In genomic region chr22:28106601-28107000, GRCh38 we compare ENCODE assay signal across 35 cellular contexts.
"Had no signal": no experiment of that assay in that cellular context is flagged by ENCODE, and none has a peak within 500 bp of the region (broad histone marks: within the 10 kb centered on the region; RNA-seq: fewer than 3 reads in every experiment).

No MANE protein-coding gene starts in this region.

- H3K27me3 ChIP-seq: adrenal gland, body of pancreas, brain microvascular endothelial cell, breast epithelium had no signal

- H3K36me3 Mint-ChIP-seq: activated CD4-positive, alpha-beta memory T cell treated with anti-CD3 and anti-CD28 coated beads for 36 hours; activated naive CD4-positive, alpha-beta T cell treated with anti-CD3 and anti-CD28 coated beads, Interleukin-2, amount 50 U/mL, for 72 hours; activated naive CD8-positive, alpha-beta T cell treated with anti-CD3 and anti-CD28 coated beads for 36 hours had no signal

- H3K36me3 ChIP-seq: brain microvascular endothelial cell, breast epithelium had no signal

- H3K9me3 ChIP-seq: adrenal gland, body of pancreas, breast epithelium had no signal

- H3K4me1 Mint-ChIP-seq: activated B cell treated with CpG ODN at 0.5 μM for 24 hours; activated CD4-positive, alpha-beta T cell treated with anti-CD3 and anti-CD28 coated beads, Interleukin-2, amount 10 ng/mL, durations not matched to agents 24 days and 14 days; activated naive CD8-positive, alpha-beta T cell treated with anti-CD3 and anti-CD28 coated beads for 36 hours; activated T-helper 17 cell treated with anti-CD3 and anti-CD28 coated beads, Interleukin-2, amount 50 U/mL, for 72 hours; central memory CD8-positive, alpha-beta T cell had no signal

- H3K9me3 Mint-ChIP-seq: activated B cell treated with CpG ODN at 0.5 μM for 24 hours; activated CD4-positive, alpha-beta memory T cell treated with anti-CD3 and anti-CD28 coated beads for 36 hours; activated CD4-positive, alpha-beta T cell treated with anti-CD3 and anti-CD28 coated beads, Interleukin-2, amount 10 ng/mL, durations not matched to agents 24 days and 14 days; activated CD8-positive, alpha-beta T cell treated with anti-CD3 and anti-CD28 coated beads for 36 hours; activated naive CD4-positive, alpha-beta T cell treated with anti-CD3 and anti-CD28 coated beads for 36 hours; activated naive CD4-positive, alpha-beta T cell treated with anti-CD3 and anti-CD28 coated beads, Interleukin-2, amount 50 U/mL, for 72 hours; activated naive CD8-positive, alpha-beta T cell treated with anti-CD3 and anti-CD28 coated beads for 36 hours; activated T-cell treated with anti-CD3 and anti-CD28 coated beads, Interleukin-2, amount 50 U/mL, for 4 hours; activated T-cell treated with anti-CD3 and anti-CD28 coated beads, Interleukin-2, amount 50 U/mL, for 72 hours; activated T-helper 1 cell treated with anti-CD3 and anti-CD28 coated beads, Interleukin-12 subunit alpha, Interleukin-12 subunit beta, Interleukin-2, Interleukin-4 antibody, amounts not matched to agents 30 ng/mL and 10 ng/mL and 1 ng/mL, durations not matched to agents 14 hours and 24 hours and 36 hours; activated T-helper 17 cell treated with anti-CD3 and anti-CD28 coated beads, Interleukin-2, amount 50 U/mL, for 72 hours; central memory CD8-positive, alpha-beta T cell; T-helper 1 cell treated with Interleukin-12 subunit alpha and Interleukin-12 subunit beta and Interleukin-4 antibody, amounts not matched to agents 30 μg/mL and 1 μg/mL, for 36 hours; T-helper 2 cell treated with Interferon-gamma antibody and Interleukin-4, amounts not matched to agents 5 μg/mL and 100 μg/mL, for 36 hours had no signal

- H3K27me3 Mint-ChIP-seq: activated B cell treated with CpG ODN at 0.5 μM for 24 hours; activated CD4-positive, alpha-beta memory T cell treated with anti-CD3 and anti-CD28 coated beads for 36 hours; activated CD8-positive, alpha-beta T cell treated with anti-CD3 and anti-CD28 coated beads for 36 hours; activated naive CD8-positive, alpha-beta T cell treated with anti-CD3 and anti-CD28 coated beads for 36 hours; activated T-helper 17 cell treated with anti-CD3 and anti-CD28 coated beads, Interleukin-2, amount 50 U/mL, for 72 hours; central memory CD8-positive, alpha-beta T cell had no signal

- H3K4me3 ChIP-seq: adrenal gland, body of pancreas, breast epithelium had no signal

- DNase-seq: activated B cell treated with CpG ODN at 0.5 μM for 24 hours; activated CD4-positive, alpha-beta memory T cell treated with anti-CD3 and anti-CD28 coated beads for 36 hours; activated CD4-positive, alpha-beta T cell treated with anti-CD3 and anti-CD28 coated beads for 4 hours; activated CD4-positive, alpha-beta T cell treated with anti-CD3 and anti-CD28 coated beads, Interleukin-2, amount 10 ng/mL, durations not matched to agents 24 days and 14 days; activated CD4-positive, alpha-beta T cell treated with anti-CD3 and anti-CD28 coated beads, Interleukin-2, amount 50 U/mL, for 1 hour; activated CD4-positive, alpha-beta T cell treated with anti-CD3 and anti-CD28 coated beads, Interleukin-2, amount 50 U/mL, for 4 hours; activated CD4-positive, CD25-positive, alpha-beta regulatory T cell treated with anti-CD3 and anti-CD28 coated beads, Interleukin-2, amount 50 U/mL, for 72 hours; activated CD8-positive, alpha-beta memory T cell treated with anti-CD3 and anti-CD28 coated beads, Interleukin-2, amount 50 U/mL, for 4 hours; activated CD8-positive, alpha-beta T cell treated with anti-CD3 and anti-CD28 coated beads for 36 hours; activated effector memory CD4-positive, alpha-beta T cell treated with anti-CD3 and anti-CD28 coated beads, Interleukin-2, amount 50 U/mL, for 16 hours; activated gamma-delta T cell treated with Interleukin-2 at 50 U/mL for 16 hours; activated naive CD4-positive, alpha-beta T cell; activated naive CD4-positive, alpha-beta T cell treated with anti-CD3 and anti-CD28 coated beads for 36 hours; activated naive CD4-positive, alpha-beta T cell treated with anti-CD3 and anti-CD28 coated beads, Interleukin-2, amount 50 U/mL, for 16 hours; activated naive CD8-positive, alpha-beta T cell treated with anti-CD3 and anti-CD28 coated beads for 36 hours; activated T-cell treated with anti-CD3 and anti-CD28 coated beads for 4 hours; activated T-cell treated with anti-CD3 and anti-CD28 coated beads, Interleukin-2, amount 50 U/mL, for 1 hour; activated T-cell treated with anti-CD3 and anti-CD28 coated beads, Interleukin-2, amount 50 U/mL, for 4 hours; activated T-cell treated with anti-CD3 and anti-CD28 coated beads, Interleukin-2, amount 50 U/mL, for 72 hours; adrenal gland; amniotic stem cell; aorta; body of pancreas; brain microvascular endothelial cell; cerebellar nuclear complex; T-helper 2 cell; T-helper 9 cell had no signal

- H3K27ac ChIP-seq: adrenal gland, body of pancreas, brain microvascular endothelial cell, breast epithelium, VCaP had no signal

- H3K27ac Mint-ChIP-seq: activated B cell treated with CpG ODN at 0.5 μM for 24 hours; activated CD4-positive, alpha-beta memory T cell treated with anti-CD3 and anti-CD28 coated beads for 36 hours; activated CD4-positive, alpha-beta T cell treated with anti-CD3 and anti-CD28 coated beads, Interleukin-2, amount 10 ng/mL, durations not matched to agents 24 days and 14 days; activated CD8-positive, alpha-beta T cell treated with anti-CD3 and anti-CD28 coated beads for 36 hours; activated naive CD4-positive, alpha-beta T cell treated with anti-CD3 and anti-CD28 coated beads for 36 hours; activated naive CD4-positive, alpha-beta T cell treated with anti-CD3 and anti-CD28 coated beads, Interleukin-2, amount 50 U/mL, for 72 hours; activated naive CD8-positive, alpha-beta T cell treated with anti-CD3 and anti-CD28 coated beads for 36 hours; activated T-cell treated with anti-CD3 and anti-CD28 coated beads, Interleukin-2, amount 50 U/mL, for 72 hours; activated T-helper 1 cell treated with anti-CD3 and anti-CD28 coated beads, Interleukin-12 subunit alpha, Interleukin-12 subunit beta, Interleukin-2, Interleukin-4 antibody, amounts not matched to agents 30 ng/mL and 10 ng/mL and 1 ng/mL, durations not matched to agents 14 hours and 24 hours and 36 hours; activated T-helper 17 cell treated with anti-CD3 and anti-CD28 coated beads, Interleukin-2, amount 50 U/mL, for 72 hours; T-helper 1 cell treated with Interleukin-12 subunit alpha and Interleukin-12 subunit beta and Interleukin-4 antibody, amounts not matched to agents 30 μg/mL and 1 μg/mL, for 36 hours; T-helper 2 cell treated with Interferon-gamma antibody and Interleukin-4, amounts not matched to agents 5 μg/mL and 100 μg/mL, for 36 hours had no signal

- H3K4me1 ChIP-seq: breast epithelium had no signal

- ATAC-seq: activated CD8-positive, alpha-beta T cell treated with anti-CD3 and anti-CD28 coated beads for 36 hours; activated naive CD4-positive, alpha-beta T cell treated with anti-CD3 and anti-CD28 coated beads, Interleukin-2, amount 50 U/mL, for 72 hours; activated T-cell treated with anti-CD3 and anti-CD28 coated beads, Interleukin-2, amount 50 U/mL, for 4 hours; activated T-cell treated with anti-CD3 and anti-CD28 coated beads, Interleukin-2, amount 50 U/mL, for 72 hours; activated T-helper 17 cell treated with anti-CD3 and anti-CD28 coated beads, Interleukin-2, amount 50 U/mL, for 72 hours; body of pancreas had no signal

- H3K4me3 Mint-ChIP-seq: activated B cell treated with CpG ODN at 0.5 μM for 24 hours; activated CD4-positive, alpha-beta memory T cell treated with anti-CD3 and anti-CD28 coated beads for 36 hours; activated CD4-positive, alpha-beta T cell treated with anti-CD3 and anti-CD28 coated beads, Interleukin-2, amount 10 ng/mL, durations not matched to agents 24 days and 14 days; activated CD8-positive, alpha-beta T cell treated with anti-CD3 and anti-CD28 coated beads for 36 hours; activated naive CD4-positive, alpha-beta T cell treated with anti-CD3 and anti-CD28 coated beads for 36 hours; activated naive CD8-positive, alpha-beta T cell treated with anti-CD3 and anti-CD28 coated beads for 36 hours; activated T-cell treated with anti-CD3 and anti-CD28 coated beads, Interleukin-2, amount 50 U/mL, for 4 hours; activated T-cell treated with anti-CD3 and anti-CD28 coated beads, Interleukin-2, amount 50 U/mL, for 72 hours; activated T-helper 1 cell treated with anti-CD3 and anti-CD28 coated beads, Interleukin-12 subunit alpha, Interleukin-12 subunit beta, Interleukin-2, Interleukin-4 antibody, amounts not matched to agents 30 ng/mL and 10 ng/mL and 1 ng/mL, durations not matched to agents 14 hours and 24 hours and 36 hours; activated T-helper 17 cell treated with anti-CD3 and anti-CD28 coated beads, Interleukin-2, amount 50 U/mL, for 72 hours; central memory CD8-positive, alpha-beta T cell; T-helper 1 cell treated with Interleukin-12 subunit alpha and Interleukin-12 subunit beta and Interleukin-4 antibody, amounts not matched to agents 30 μg/mL and 1 μg/mL, for 36 hours; T-helper 2 cell treated with Interferon-gamma antibody and Interleukin-4, amounts not matched to agents 5 μg/mL and 100 μg/mL, for 36 hours had no signal
